Comparison of ENCODE assay signal across 21 cellular contexts in genomic region chr19:41624515-41624914, GRCh38. TPM values are rescaled to one million over a fixed set of nuclear protein-coding genes. Genes with fewer than 3 reads are reported as not detected.
DNase-seq lines count a peak whose midpoint lies in the region; ATAC-seq and TF ChIP-seq lines count a peak whose summit lies in the region.
"Had no signal": no experiment of that assay in that cellular context is flagged by ENCODE, and none has a peak within 500 bp of the region (broad histone marks: within the 10 kb centered on the region; RNA-seq: fewer than 3 reads in every experiment).

No MANE protein-coding gene starts in this region.

- 64% methylated on average over 4 of the region's 7 CpGs for WGBS in esophagus muscularis mucosa
- 65 to 77% (median 76%) methylated on average over 7 of the region's 7 CpGs for WGBS in spleen, 5 donors

- H3K27ac ChIP-seq in BLaER1 treated with 17β-estradiol and CSF1 and Interleukin-3, amounts not matched to agents 10 nM and 100 nM, result peak overlapping the region in 3 of 11 experiments; percentile 4 to 50 (median 4); a peak in 2 of 22 replicates
- peak overlapping the region; percentile 37 for H3K27ac ChIP-seq in CD4-positive, CD25-positive, alpha-beta regulatory T cell (ENCODE audit: insufficient read depth, low read length, poor library complexity, severe bottlenecking)
- H3K27ac ChIP-seq in esophagus muscularis mucosa (replicated peaks in 1 of 4) (no peak overlapping the region), spleen (peak overlapping the region in 5 of 8 donors; percentile 13 to 94 (median 85))
- H3K27ac ChIP-seq: GM23248, KMS-11 had no signal

- DNase-seq in CD4-positive, CD25-positive, alpha-beta regulatory T cell, result no peak
- DNase-seq in esophagus muscularis mucosa (ENCODE audit: extremely low spot score) (peak; percentile 75), spleen (no peak), CD1c-positive myeloid dendritic cell (ENCODE audit: extremely low spot score) (no peak)
- DNase-seq in activated CD4-positive, alpha-beta T cell treated with anti-CD3 and anti-CD28 coated beads for 1 hour, result no peak
- DNase-seq: AML-193; Caco-2; CD4-positive, alpha-beta T cell; DMS153; DMS79; GDM1; GM23248; HCEC 1CT had no signal

- H3K27me3 ChIP-seq in BLaER1 treated with 17β-estradiol and CSF1 and Interleukin-3, amounts not matched to agents 10 nM and 100 nM, result peaks cover 0 to 26% (median 22%) of the 10 kb centered on the region in 11 experiments; a peak in 14 of 22 replicates
- H3K27me3 ChIP-seq in CD4-positive, CD25-positive, alpha-beta regulatory T cell (ENCODE audit: control insufficient read depth, insufficient read depth, low read length), result no peaks in the 10 kb centered on the region
- H3K27me3 ChIP-seq in esophagus muscularis mucosa (peaks cover 0 to 55% (median 0%) of the 10 kb centered on the region in 4 donors), spleen (replicated peaks in 1 of 7) (peaks cover 0 to 57% (median 0%) of the 10 kb centered on the region in 7 donors)

- peaks cover 5 to 86% (median 68%) of the 10 kb centered on the region in 10 experiments for H3K4me1 ChIP-seq in BLaER1 treated with 17β-estradiol and CSF1 and Interleukin-3, amounts not matched to agents 10 nM and 100 nM
- peaks cover 61% of the 10 kb centered on the region for H3K4me1 ChIP-seq in CD4-positive, CD25-positive, alpha-beta regulatory T cell (ENCODE audit: control insufficient read depth, insufficient read depth, low read length, poor library complexity, severe bottlenecking)
- no peaks in the 10 kb centered on the region for H3K4me1 ChIP-seq in esophagus muscularis mucosa
- H3K4me1 ChIP-seq in spleen, result peaks cover 0 to 61% (median 14%) of the 10 kb centered on the region in 6 donors
- H3K4me1 ChIP-seq: Caco-2 had no signal

- no peaks in the 10 kb centered on the region; a peak in 1 of 22 replicates for H4K20me1 ChIP-seq in BLaER1 treated with 17β-estradiol and CSF1 and Interleukin-3, amounts not matched to agents 10 nM and 100 nM

- H3K9me3 ChIP-seq in BLaER1 treated with 17β-estradiol and CSF1 and Interleukin-3, amounts not matched to agents 10 nM and 100 nM (replicated peaks in 1 of 11), result peaks cover 0 to 3% (median 0%) of the 10 kb centered on the region in 11 experiments; a peak in 3 of 22 replicates
- H3K9me3 ChIP-seq in CD4-positive, CD25-positive, alpha-beta regulatory T cell (ENCODE audit: control insufficient read depth in 2 of 2, low read length in 2 of 2), result no peaks in the 10 kb centered on the region
- H3K9me3 ChIP-seq in esophagus muscularis mucosa (no peaks in the 10 kb centered on the region), spleen (no peaks in the 10 kb centered on the region)
- H3K9me3 ChIP-seq: Caco-2 had no signal

- H3K36me3 Mint-ChIP-seq in CD4-positive, CD25-positive, alpha-beta regulatory T cell, result peaks cover 13% of the 10 kb centered on the region

- intact Hi-C loops in esophagus muscularis mucosa (cut with DNase I), result no loop called here
- intact Hi-C loops in spleen (cut with DNase I; ENCODE audit: low total_unique reads), result no loop called here

- TF ChIP-seq CTCF in esophagus muscularis mucosa (IDR thresholded peaks at IDR 0.05) (no peak), spleen (IDR thresholded peaks at IDR 0.05 in 8 of 11, conservative IDR thresholded peaks at IDR 0.05 in 3 of 11) (no peak)

- peaks cover 0 to 86% (median 39%) of the 10 kb centered on the region in 4 donors for H3K4me1 Mint-ChIP-seq in CD4-positive, CD25-positive, alpha-beta regulatory T cell

- TF ChIP-seq EP300 in esophagus muscularis mucosa (IDR thresholded peaks at IDR 0.05), result no peak

- peak overlapping the region in 6 of 11 experiments; percentile 1 to 100 (median 94); a peak in 10 of 22 replicates for H3K4me2 ChIP-seq in BLaER1 treated with 17β-estradiol and CSF1 and Interleukin-3, amounts not matched to agents 10 nM and 100 nM
- H3K4me2 ChIP-seq: KMS-11 had no signal

- H3K27me3 Mint-ChIP-seq in CD4-positive, CD25-positive, alpha-beta regulatory T cell, result peaks cover 4% of the 10 kb centered on the region

- peak overlapping the region; percentile 79 to 85 (median 84) for H3K4me3 Mint-ChIP-seq in CD4-positive, CD25-positive, alpha-beta regulatory T cell
- H3K4me3 Mint-ChIP-seq: CD4-positive, alpha-beta T cell had no signal

- TF ChIP-seq POLR2A in esophagus muscularis mucosa (IDR thresholded peaks at IDR 0.05; ENCODE audit: low read depth) (no peak), spleen (IDR thresholded peaks at IDR 0.05) (no peak)

- H3K4me3 ChIP-seq in BLaER1 treated with 17β-estradiol and CSF1 and Interleukin-3, amounts not matched to agents 10 nM and 100 nM, result peak overlapping the region in 3 of 10 experiments; percentile 37 to 73 (median 39); a peak in 5 of 20 replicates
- peak overlapping the region; percentile 70 for H3K4me3 ChIP-seq in CD4-positive, CD25-positive, alpha-beta regulatory T cell (ENCODE audit: low read depth, low read length)
- H3K4me3 ChIP-seq in esophagus muscularis mucosa (no peak overlapping the region), spleen (peak overlapping the region in 4 of 8 donors; percentile 36 to 61 (median 38))
- H3K4me3 ChIP-seq: GM23248 had no signal

- peaks cover 0 to 1% (median 0%) of the 10 kb centered on the region in 7 donors for H3K9me3 Mint-ChIP-seq in CD4-positive, CD25-positive, alpha-beta regulatory T cell
- H3K9me3 Mint-ChIP-seq: CD4-positive, alpha-beta T cell had no signal

- peak overlapping the region in 2 of 3 donors; percentile 95 to 96 for H3K27ac Mint-ChIP-seq in CD4-positive, CD25-positive, alpha-beta regulatory T cell
- H3K27ac Mint-ChIP-seq: CD4-positive, alpha-beta T cell had no signal

- H3K9ac ChIP-seq in BLaER1 treated with 17β-estradiol and CSF1 and Interleukin-3, amounts not matched to agents 10 nM and 100 nM, result peak overlapping the region in 4 of 11 experiments; percentile 11 to 57 (median 32); a peak in 5 of 22 replicates
- H3K9ac ChIP-seq: GM23248, KMS-11 had no signal

- no peaks in the 10 kb centered on the region for H3K36me3 ChIP-seq in BLaER1 treated with 17β-estradiol and CSF1 and Interleukin-3, amounts not matched to agents 10 nM and 100 nM
- no peaks in the 10 kb centered on the region for H3K36me3 ChIP-seq in CD4-positive, CD25-positive, alpha-beta regulatory T cell (ENCODE audit: control insufficient read depth, insufficient read depth, low read length)
- H3K36me3 ChIP-seq in esophagus muscularis mucosa (no peaks in the 10 kb centered on the region), spleen (peaks cover 0 to 12% (median 0%) of the 10 kb centered on the region in 6 donors)

- no peak for ATAC-seq in CD4-positive, CD25-positive, alpha-beta regulatory T cell (ENCODE audit: low read depth in 2 of 2)
- ATAC-seq in GM21390 (IDR thresholded peaks at IDR 0.05; ENCODE audit: unreplicated experiment), result no peak
- no peak for ATAC-seq in GM18867 (IDR thresholded peaks at IDR 0.05; ENCODE audit: unreplicated experiment)

RNA-seq across cellular contexts. Expression of gene CEACAM4, which starts 2.4 kb away (rescaled TPM):
- 16.1 TPM for total RNA-seq in CD4-positive, CD25-positive, alpha-beta regulatory T cell
- 10 to 100 TPM; 24.4 to 50.2 (median 36.5) TPM for polyA plus RNA-seq in CD4-positive, CD25-positive, alpha-beta regulatory T cell
- total RNA-seq in esophagus muscularis mucosa, result 1 to 10 TPM in 2 of 4 donors, under 1 TPM in 2; 0.46 to 3.3 (median 1.1) TPM
- total RNA-seq in spleen, result 10 to 100 TPM; 11.0 to 76.4 (median 28.4) TPM
- 1 to 10 TPM; 3.3 to 9.0 (median 4.5) TPM for polyA plus RNA-seq in spleen
- total RNA-seq: Caco-2, Daoy, GM23248, H4, HT1080 had no signal
- polyA plus RNA-seq: BJ, GM23248 had no signal

RNA-seq across cellular contexts. Expression of gene CEACAM21, which starts 48.5 kb away (rescaled TPM):
- 43.8 TPM for total RNA-seq in CD4-positive, CD25-positive, alpha-beta regulatory T cell
- 10 to 100 TPM; 39.1 to 58.6 (median 46.7) TPM for polyA plus RNA-seq in CD4-positive, CD25-positive, alpha-beta regulatory T cell
- total RNA-seq in esophagus muscularis mucosa, result 1 to 10 TPM in 1 of 4 donors, under 1 TPM in 1, not detected in 2; 0.83 to 1.8 TPM
- total RNA-seq in spleen, result 10 to 100 TPM; 12.1 to 22.9 (median 20.0) TPM
- polyA plus RNA-seq in spleen, result 10 to 100 TPM; 10.3 to 21.0 (median 17.4) TPM
- total RNA-seq: Caco-2, Daoy, GM23248, HT1080 had no signal
- polyA plus RNA-seq: BJ, GM23248 had no signal

Comparison
In these comparisons a context has a peak if more than half of its experiments do, and no peak if none do; other contexts are left out.
1. H3K27ac ChIP-seq: peak in CD4-positive, CD25-positive, alpha-beta regulatory T cell (single experiment) and spleen (5 of 8); none in esophagus muscularis mucosa (0 of 4).
2. RNA of gene CEACAM21, which starts 48.5 kb away (total RNA-seq): 43.8 TPM in CD4-positive, CD25-positive, alpha-beta regulatory T cell (single experiment) and 12.1 to 22.9 TPM in spleen; 0.83 to 1.8 TPM in esophagus muscularis mucosa; every median in the first group is over 4 times any median in the second.